23 cellular contexts compared by ENCODE assay signal in genomic region chr11:77519847-77520246, GRCh38.
"Had no signal": no experiment of that assay in that cellular context is flagged by ENCODE, and none has a peak within 500 bp of the region (broad histone marks: within the 10 kb centered on the region; RNA-seq: fewer than 3 reads in every experiment).

No MANE protein-coding gene starts in this region.

- H3K4me1 ChIP-seq: left ventricle myocardium inferior, pancreas, prostate gland, spleen, suprapubic skin, tibial artery, uterus had no signal

- H3K27ac ChIP-seq: left ventricle myocardium inferior, pancreas, prostate gland, spleen, suprapubic skin, thoracic aorta, tibial artery, uterus had no signal

- H3K36me3 ChIP-seq: left ventricle myocardium inferior, pancreas, prostate gland, spleen, suprapubic skin, thoracic aorta, tibial artery, uterus had no signal

- H3K9me3 ChIP-seq: left ventricle myocardium inferior, pancreas, prostate gland, spleen, suprapubic skin, thoracic aorta, tibial artery, uterus had no signal

- FAIRE-seq: pancreas, small intestine had no signal

- H3K4me3 ChIP-seq: left ventricle myocardium inferior, lung, pancreas, prostate gland, spleen, suprapubic skin, thoracic aorta, tibial artery, uterus had no signal

- DNase-seq: hypothalamus; islet precursor cell; left ventricle myocardium inferior; mesendoderm; naive B cell; natural killer cell; nephron progenitor cell; pancreas; posterior cingulate gyrus; retina; right cardiac atrium; small intestine; spleen; stimulated activated CD4-positive, alpha-beta T cell treated with anti-CD3 and anti-CD28 coated beads, Interleukin-4, amount 100 ng/mL, for 24 hours; stimulated activated naive CD4-positive, alpha-beta T cell; tibial artery; uterus had no signal

- H3K27me3 ChIP-seq: pancreas, spleen, suprapubic skin, tibial artery, uterus had no signal

- ATAC-seq: natural killer cell; pancreas; right cardiac atrium; sciatic nerve; stimulated activated effector memory CD8-positive, alpha-beta T cell treated with anti-CD3 and anti-CD28 coated beads, Interleukin-12 subunit alpha, Interleukin-12 subunit beta, amount 100 ng/mL, for 72 hours had no signal
